27 cellular contexts compared by ENCODE assay signal in the genomic region with DNA sequence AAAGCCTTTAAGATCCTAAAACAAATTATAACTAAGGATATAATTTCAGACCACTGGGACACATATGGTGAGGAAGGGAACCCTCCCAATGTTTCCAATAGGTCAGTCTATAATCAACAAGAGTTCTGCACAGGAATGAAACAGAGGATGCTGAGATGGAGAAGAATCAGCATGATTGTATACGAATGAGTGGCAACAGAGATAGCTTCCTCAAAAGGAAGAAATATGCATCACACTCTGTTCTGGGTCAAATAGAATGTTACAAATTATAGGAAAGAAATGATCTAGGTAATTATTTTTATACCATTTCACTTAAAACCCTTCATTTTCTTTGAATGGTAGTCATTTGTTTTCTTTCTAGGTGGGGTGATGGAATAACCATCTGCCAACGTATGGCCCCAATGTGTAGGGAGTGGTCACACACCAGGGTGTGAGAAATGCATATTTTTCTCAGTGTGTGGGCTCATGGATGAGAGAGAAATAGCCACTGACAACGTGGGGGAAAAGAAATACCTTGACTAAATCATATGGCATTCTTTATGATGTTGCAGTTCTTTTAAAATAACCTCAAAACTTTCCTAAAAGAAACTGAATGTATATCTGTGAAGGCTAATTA.
A peak's percentile ranks its signal among the peaks of the same experiment; 100 is the strongest.
DNase-seq lines count a peak whose midpoint lies in the region; ATAC-seq and TF ChIP-seq lines count a peak whose summit lies in the region.
"Had no signal": no experiment of that assay in that cellular context is flagged by ENCODE, and none has a peak within 500 bp of the region (broad histone marks: within the 10 kb centered on the region; RNA-seq: fewer than 3 reads in every experiment).

No MANE protein-coding gene starts in this region.

- no peaks in the 10 kb centered on the region for H3K4me1 Mint-ChIP-seq in activated T-cell treated with anti-CD3 and anti-CD28 coated beads, Interleukin-2, amount 50 U/mL, for 72 hours (ENCODE audit: low read depth)
- peaks cover 29% of the 10 kb centered on the region for H3K4me1 Mint-ChIP-seq in chondrocyte (ENCODE audit: low read depth)
- H3K4me1 Mint-ChIP-seq: nephron had no signal

- H3K27me3 Mint-ChIP-seq in activated T-cell treated with anti-CD3 and anti-CD28 coated beads, Interleukin-2, amount 50 U/mL, for 72 hours (ENCODE audit: low read depth) = peaks cover 7% of the 10 kb centered on the region
- H3K27me3 Mint-ChIP-seq in chondrocyte (ENCODE audit: low read depth) = no peaks in the 10 kb centered on the region
- H3K27me3 Mint-ChIP-seq: brain had no signal

- no peak overlapping the region for H3K27ac ChIP-seq in RWPE2 (ENCODE audit: poor library complexity, severe bottlenecking)
- H3K27ac ChIP-seq: adrenal gland, lower lobe of right lung, ovary, SJSA1, transverse colon had no signal

- no peaks in the 10 kb centered on the region for H3K9me3 Mint-ChIP-seq in activated T-cell treated with anti-CD3 and anti-CD28 coated beads, Interleukin-2, amount 50 U/mL, for 72 hours
- H3K9me3 Mint-ChIP-seq in chondrocyte (ENCODE audit: low read depth) = no peaks in the 10 kb centered on the region
- H3K9me3 Mint-ChIP-seq: brain, nephron had no signal

- H3K36me3 Mint-ChIP-seq in activated T-cell treated with anti-CD3 and anti-CD28 coated beads, Interleukin-2, amount 50 U/mL, for 72 hours (ENCODE audit: insufficient read depth in 2 of 2) = no peaks in the 10 kb centered on the region
- H3K36me3 Mint-ChIP-seq in chondrocyte (ENCODE audit: low read depth) = no peaks in the 10 kb centered on the region
- H3K36me3 Mint-ChIP-seq: brain had no signal

- no peaks in the 10 kb centered on the region for H3K9me3 ChIP-seq in RWPE2 (ENCODE audit: severe bottlenecking)
- H3K9me3 ChIP-seq: adrenal gland, BE2C, lower lobe of right lung, ovary, SJSA1, transverse colon had no signal

- H3K4me1 ChIP-seq in RWPE2 (ENCODE audit: insufficient read depth, poor library complexity, severe bottlenecking) = no peaks in the 10 kb centered on the region
- H3K4me1 ChIP-seq: BE2C, lower lobe of right lung, transverse colon had no signal

- ATAC-seq in activated T-cell treated with anti-CD3 and anti-CD28 coated beads, Interleukin-2, amount 50 U/mL, for 72 hours (replicated peaks in 1 of 2) = no peak
- peak; percentile 44; the same call in 1 of the 3 replicates for ATAC-seq in RWPE2 (ENCODE audit: low read depth)
- ATAC-seq in GM19397 (IDR thresholded peaks at IDR 0.05; ENCODE audit: unreplicated experiment) = no peak
- ATAC-seq in GM21723 (IDR thresholded peaks at IDR 0.05; ENCODE audit: unreplicated experiment) = no peak

- TF ChIP-seq CTCF in RWPE2 (IDR thresholded peaks at IDR 0.05; ENCODE audit: poor library complexity, severe bottlenecking) (no peak), chondrocyte (IDR thresholded peaks at IDR 0.05) (no peak)

- no peak for DNase-seq in activated T-cell treated with anti-CD3 and anti-CD28 coated beads, Interleukin-2, amount 50 U/mL, for 72 hours
- no peak for DNase-seq in activated T-cell treated with anti-CD3 and anti-CD28 coated beads, Interleukin-2, amount 50 U/mL, for 48 hours
- DNase-seq in RWPE2 (ENCODE audit: low spot score) (no peak), chondrocyte (ENCODE audit: low spot score) (no peak), dermis blood vessel endothelial cell (no peak)
- DNase-seq: ACHN; activated CD8-positive, alpha-beta memory T cell treated with anti-CD3 and anti-CD28 coated beads, Interleukin-2, amount 50 U/mL, for 48 hours; activated effector memory CD4-positive, alpha-beta T cell treated with anti-CD3 and anti-CD28 coated beads, Interleukin-2, amount 50 U/mL, for 16 hours; adrenal gland; BE2C; DMS53; effector CD4-positive, alpha-beta T cell; GF-D8; head of caudate nucleus; kidney; lower lobe of right lung; NCI-H1092 treated with DMSO at 0.1 percent for 48 hours; NCI-H2029 treated with DMSO at 0.1 percent for 48 hours; NCI-H226; NCI-H82; ovary; transverse colon had no signal

- H3K4me3 Mint-ChIP-seq in activated T-cell treated with anti-CD3 and anti-CD28 coated beads, Interleukin-2, amount 50 U/mL, for 72 hours = peak overlapping the region in 1 of 2 donors; percentile 15
- H3K4me3 Mint-ChIP-seq in chondrocyte (ENCODE audit: unreplicated experiment) = no peak overlapping the region
- H3K4me3 Mint-ChIP-seq: brain, nephron had no signal

- H3K27ac Mint-ChIP-seq in activated T-cell treated with anti-CD3 and anti-CD28 coated beads, Interleukin-2, amount 50 U/mL, for 72 hours = peak overlapping the region; percentile 89
- H3K27ac Mint-ChIP-seq in chondrocyte (ENCODE audit: unreplicated experiment) = peak overlapping the region; percentile 2
- H3K27ac Mint-ChIP-seq: brain, nephron had no signal

- H3K27me3 ChIP-seq in RWPE2 (ENCODE audit: insufficient read depth, poor library complexity, severe bottlenecking) = no peaks in the 10 kb centered on the region
- H3K27me3 ChIP-seq: adrenal gland, BE2C, ovary, SJSA1, transverse colon had no signal

- no peaks in the 10 kb centered on the region for H3K36me3 ChIP-seq in RWPE2 (ENCODE audit: low read depth)
- H3K36me3 ChIP-seq: adrenal gland, BE2C, lower lobe of right lung, ovary, SJSA1, transverse colon had no signal

- no peak overlapping the region for H3K4me3 ChIP-seq in RWPE2 (ENCODE audit: severe bottlenecking)
- H3K4me3 ChIP-seq: adrenal gland, lower lobe of right lung, ovary, SJSA1, transverse colon had no signal
